24 cellular contexts compared by ENCODE assay signal in genomic region chr19:11291991-11292390, GRCh38. TPM values are rescaled to one million over a fixed set of nuclear protein-coding genes. Genes with fewer than 3 reads are reported as not detected.
DNase-seq lines count a peak whose midpoint lies in the region; ATAC-seq, FAIRE-seq and TF ChIP-seq lines count a peak whose summit lies in the region.
"Had no signal": no experiment of that assay in that cellular context is flagged by ENCODE, and none has a peak within 500 bp of the region (broad histone marks: within the 10 kb centered on the region; RNA-seq: fewer than 3 reads in every experiment).

No MANE protein-coding gene starts in this region.

- H2AFZ ChIP-seq in GM12878 (ENCODE audit: control insufficient read depth, low read depth, low read length): no peak overlapping the region; the same call in 1 of the 2 replicates

- H3K36me3 ChIP-seq in GM12878 (ENCODE audit: control insufficient read depth in 2 of 2, insufficient read depth in 2 of 2, low read length in 1 of 2): no peaks in the 10 kb centered on the region
- H3K36me3 ChIP-seq: BLaER1 had no signal

- RAD21 ChIA-PET in GM12878 (lab: Charles Lee; ENCODE audit: unreplicated experiment): interaction anchor here (0.6 to 1.7 kb wide), 4 partner anchors 89 to 190 kb away, joined by 3 to 5 read pairs (median 4); no protein-coding TSS in a partner anchor

- no peak overlapping the region for H3K9ac ChIP-seq in GM12878 (ENCODE audit: control insufficient read depth, insufficient read depth, low read length)
- H3K9ac ChIP-seq: BLaER1 had no signal

- SMC1A ChIA-PET in GM12878 (lab: Charles Lee; ENCODE audit: uncharacterized antibody, unreplicated experiment): interaction anchor here (1.4 to 4.1 kb wide), 2 partner anchors 83 to 89 kb away, joined by 3 to 40 read pairs; partner anchors contain the start of gene SWSAP1

- ATAC-seq in GM12878: peak; percentile 56
- ATAC-seq: Panc1 had no signal

- peaks cover 15% of the 10 kb centered on the region for H3K4me1 Mint-ChIP-seq in MCF 10A (ENCODE audit: insufficient read depth, unreplicated experiment)
- H3K4me1 Mint-ChIP-seq in T-helper 2 cell treated with Interferon-gamma antibody and Interleukin-4, amounts not matched to agents 5 μg/mL and 100 μg/mL, for 36 hours (ENCODE audit: low read depth): peaks cover 7% of the 10 kb centered on the region

- H3K9me3 Mint-ChIP-seq in MCF 10A (ENCODE audit: unreplicated experiment): no peaks in the 10 kb centered on the region
- H3K9me3 Mint-ChIP-seq in T-helper 2 cell treated with Interferon-gamma antibody and Interleukin-4, amounts not matched to agents 5 μg/mL and 100 μg/mL, for 36 hours: no peaks in the 10 kb centered on the region
- H3K9me3 Mint-ChIP-seq: HFFc6 had no signal

- no peak overlapping the region for H3K4me2 ChIP-seq in GM12878 (ENCODE audit: control insufficient read depth, insufficient read depth)
- H3K4me2 ChIP-seq: BLaER1 had no signal

- H4K20me1 ChIP-seq in GM12878 (ENCODE audit: control insufficient read depth, insufficient read depth): no peaks in the 10 kb centered on the region
- H4K20me1 ChIP-seq: BLaER1 had no signal

- no peak for TF ChIP-seq CTCF in GM12878 (IDR thresholded peaks at IDR 0.05 in 2 of 3, conservative IDR thresholded peaks at IDR 0.05 in 1 of 3; ENCODE audit: control insufficient read depth in 2 of 3, extremely low read depth in 1 of 3, insufficient read depth in 1 of 3, low read depth in 3 of 3, low read length in 3 of 3)
- TF ChIP-seq CTCF in MCF 10A (IDR thresholded peaks at IDR 0.05; ENCODE audit: unreplicated experiment): no peak

- in situ Hi-C loops in GM12878 (cut with MboI): loop anchor here (10.0 kb wide), 1 partner anchor 183 kb away; no protein-coding TSS in a partner anchor

- H3K27ac Mint-ChIP-seq in MCF 10A (ENCODE audit: low read depth, unreplicated experiment): no peak overlapping the region
- no peak overlapping the region for H3K27ac Mint-ChIP-seq in T-helper 2 cell treated with Interferon-gamma antibody and Interleukin-4, amounts not matched to agents 5 μg/mL and 100 μg/mL, for 36 hours
- H3K27ac Mint-ChIP-seq: HFFc6 had no signal

- intact Hi-C loops in GM12878 (cut with micrococcal nuclease; ENCODE audit: unreplicated experiment) (loop anchor here (2.0 to 5.0 kb wide), 3 partner anchors 89 to 191 kb away; partner anchors contain the start of genes ODAD3 and PRKCSH), MCF 10A (cut with micrococcal nuclease) (loop anchor here (2.0 kb wide), 2 partner anchors 53 to 89 kb away; no protein-coding TSS in a partner anchor)

- H3K79me2 ChIP-seq in GM12878 (ENCODE audit: control insufficient read depth, insufficient read depth, low read length): no peaks in the 10 kb centered on the region

- H3K4me3 Mint-ChIP-seq in MCF 10A (ENCODE audit: unreplicated experiment): no peak overlapping the region
- no peak overlapping the region for H3K4me3 Mint-ChIP-seq in T-helper 2 cell treated with Interferon-gamma antibody and Interleukin-4, amounts not matched to agents 5 μg/mL and 100 μg/mL, for 36 hours
- H3K4me3 Mint-ChIP-seq: HFFc6 had no signal

- no peaks in the 10 kb centered on the region for H3K36me3 Mint-ChIP-seq in MCF 10A (ENCODE audit: insufficient read depth, unreplicated experiment)
- no peaks in the 10 kb centered on the region for H3K36me3 Mint-ChIP-seq in T-helper 2 cell treated with Interferon-gamma antibody and Interleukin-4, amounts not matched to agents 5 μg/mL and 100 μg/mL, for 36 hours (ENCODE audit: low read depth)

- BruUV-seq in GM12878 (replicated peaks; lab: Mats Ljungman, UMichigan): no TSS peak
- no TSS peak for BruUV-seq in MCF 10A (replicated peaks; lab: Mats Ljungman, UMichigan)

- no peak for TF ChIP-seq RAD21 in GM12878 (IDR thresholded peaks at IDR 0.05; ENCODE audit: insufficient read depth, low read depth, low read length)

- H3K27me3 ChIP-seq in GM12878 (replicated peaks in 1 of 2; ENCODE audit: control insufficient read depth in 2 of 2, insufficient read depth in 2 of 2, low read length in 1 of 2): no peaks in the 10 kb centered on the region

- DNase-seq in DMS53 (lab: John Stamatoyannopoulos, UW) (peak; percentile 21), DMS53 treated with DMSO at 0.1 percent for 48 hours (lab: John Stamatoyannopoulos, UW; ENCODE audit: unreplicated experiment) (no peak), CD1c-positive myeloid dendritic cell (ENCODE audit: extremely low spot score) (peak; percentile 39), NAMALWA (ENCODE audit: low spot score) (peak; percentile 18), GM12878 (ENCODE audit: low read depth, low spot score) (no peak), SHP77 (lab: John Stamatoyannopoulos, UW) (no peak), MCF 10A (ENCODE audit: unreplicated experiment) (no peak)
- no peak for DNase-seq in T-helper 2 cell treated with Interferon-gamma antibody and Interleukin-4, amounts not matched to agents 5 μg/mL and 100 μg/mL, for 36 hours (ENCODE audit: low spot score)
- DNase-seq: ACHN, EL, GF-D8, HFFc6, KG1, NCI-H1048, NCI-H1417 treated with DMSO at 0.1 percent for 48 hours, NCI-H187, NCI-H2107, NCI-H446 treated with DMSO at 0.1 percent for 48 hours, NCI-H526 treated with DMSO at 0.1 percent for 48 hours had no signal

- 0% methylated on average over 1 of the region's 1 CpG for WGBS in GM12878 (ENCODE audit: insufficient coverage, insufficient replicate concordance, low lambda C conversion rate, missing lambda C conversion rate)

- no peak for TF ChIP-seq POLR2A in GM12878 (IDR thresholded peaks at IDR 0.05; ENCODE audit: low read depth, low read length)

- POLR2A ChIA-PET in GM12878 (lab: Charles Lee) (interaction anchor here (0.6 kb wide), 1 partner anchor 162 kb away, joined by 3 read pairs; no protein-coding TSS in a partner anchor), MCF 10A (lab: Yijun Ruan, JAX) (interaction anchor here (0.6 to 1.7 kb wide), 3 partner anchors 10 to 23 kb away, joined by 3 to 6 read pairs (median 4); no protein-coding TSS in a partner anchor)

- H3K4me1 ChIP-seq in GM12878 (ENCODE audit: control insufficient read depth, insufficient read depth, low read length): peaks cover 7% of the 10 kb centered on the region

- H3K27ac ChIP-seq in GM12878 (ENCODE audit: control insufficient read depth, insufficient read depth): no peak overlapping the region
- H3K27ac ChIP-seq: 22Rv1, BLaER1 had no signal

- no peaks in the 10 kb centered on the region for H3K27me3 Mint-ChIP-seq in MCF 10A (ENCODE audit: insufficient read depth, unreplicated experiment)
- H3K27me3 Mint-ChIP-seq in T-helper 2 cell treated with Interferon-gamma antibody and Interleukin-4, amounts not matched to agents 5 μg/mL and 100 μg/mL, for 36 hours (ENCODE audit: low read depth): peaks cover 46% of the 10 kb centered on the region

- FAIRE-seq in GM12878 (lab: Jason Lieb, UNC): no peak
- FAIRE-seq: H54 had no signal

- H3K4me3 ChIP-seq in GM12878: no peak overlapping the region
- H3K4me3 ChIP-seq: BLaER1 had no signal

- CTCF ChIA-PET in GM12878 (lab: Yijun Ruan, JAX): interaction anchor here (0.7 to 5.2 kb wide), 7 partner anchors 49 to 398 kb away, joined by 3 to 51 read pairs (median 3); partner anchors contain the start of genes EPOR and SWSAP1
- CTCF ChIA-PET in MCF 10A (lab: Yijun Ruan, JAX): interaction anchor here (0.7 to 1.2 kb wide), 3 partner anchors 162 to 335 kb away, joined by 3 to 6 read pairs (median 4); no protein-coding TSS in a partner anchor

- TF ChIP-seq EP300 in GM12878 (IDR thresholded peaks at IDR 0.05; ENCODE audit: borderline replicate concordance in 1 of 2, control insufficient read depth in 1 of 2, low read depth in 2 of 2, low read length in 2 of 2): no peak

- H3K9me3 ChIP-seq in GM12878 (replicated peaks; ENCODE audit: control insufficient read depth, insufficient read depth, low read length): no peaks in the 10 kb centered on the region
- H3K9me3 ChIP-seq: BLaER1 had no signal

RNA-seq across cellular contexts. Expression of gene TSPAN16, which starts 4.0 kb away (rescaled TPM):
- not detected in 2 replicates for total RNA-seq in GM12878 (2013; cell fraction: nucleolus; rRNA removed)
- total RNA-seq in GM12878 (2014; rRNA removed): not detected in 2 replicates
- not detected in 2 replicates for total RNA-seq in GM12878 (2014; rRNA removed; fragmentation: Illumina TruSeq; extraction: Trizol)
- total RNA-seq in GM12878 (2021): not detected in 2 replicates
- polyA plus RNA-seq in GM12878 (2011; ENCODE audit: low read depth): not detected
- polyA plus RNA-seq in GM12878 (2011; rRNA removed): not detected in 2 replicates
- polyA plus RNA-seq in GM12878 (2011; cell fraction: cytosol; rRNA removed): not detected in 2 replicates
- polyA plus RNA-seq in GM12878 (2011; cell fraction: nucleus; rRNA removed): not detected in 2 replicates
- polyA plus RNA-seq in GM12878 (2012): not detected in 2 replicates
- not detected in 2 replicates for polyA plus RNA-seq in GM12878 (2014; fragmentation: Illumina TruSeq; extraction: Trizol)
- polyA plus RNA-seq in GM12878 (2014; fragmentation: Nextera tagmentation; extraction: Ambion mirVana): not detected
- not detected in 2 replicates for polyA plus RNA-seq in GM12878 (2014; rRNA removed)
- not detected for polyA plus RNA-seq in GM12878 (2016; fragmentation: Nextera tagmentation; extraction: Ambion mirVana)
- polyA minus RNA-seq in GM12878 (2011; rRNA and poly(A)+ RNA removed): not detected in 2 replicates
- polyA minus RNA-seq in GM12878 (2011; cell fraction: cytosol; rRNA and poly(A)+ RNA removed): not detected in 2 replicates
- not detected in 2 replicates for polyA minus RNA-seq in GM12878 (2011; cell fraction: nucleus; rRNA and poly(A)+ RNA removed)
- total RNA-seq in MCF 10A (2022): not detected in 2 replicates
- total RNA-seq: HFFc6, SK-MEL-5 had no signal

RNA-seq across cellular contexts. Expression of gene DOCK6, which starts 29.7 kb away (rescaled TPM):
- total RNA-seq in GM12878 (2013; cell fraction: nucleolus; rRNA removed): 83.2 and 86.5 TPM in 2 replicates
- total RNA-seq in GM12878 (2014; rRNA removed) (5.0 TPM in 2 replicates), GM12878 (2014; rRNA removed; fragmentation: Illumina TruSeq; extraction: Trizol) (2.9 and 3.1 TPM in 2 replicates), GM12878 (2021) (23.2 and 24.8 TPM in 2 replicates), MCF 10A (2022) (49.1 and 61.7 TPM in 2 replicates)
- polyA plus RNA-seq in GM12878 (2011; ENCODE audit: low read depth): 13.6 TPM
- polyA plus RNA-seq in GM12878 (2011; rRNA removed) (3.0 and 5.8 TPM in 2 replicates), GM12878 (2014; fragmentation: Illumina TruSeq; extraction: Trizol) (0.84 and 2.8 TPM in 2 replicates), GM12878 (2014; fragmentation: Nextera tagmentation; extraction: Ambion mirVana) (1 to 10 TPM in 1 of 2 experiments, under 1 TPM in 1; 0.76 to 1.8 TPM), GM12878 (2014; rRNA removed) (9.4 and 10.4 TPM in 2 replicates), GM12878 (2016; fragmentation: Nextera tagmentation; extraction: Ambion mirVana) (1 to 10 TPM; 4.5 to 5.4 TPM)
- 7.0 and 7.5 TPM in 2 replicates for polyA plus RNA-seq in GM12878 (2011; cell fraction: cytosol; rRNA removed)
- 46.5 and 55.2 TPM in 2 replicates for polyA plus RNA-seq in GM12878 (2011; cell fraction: nucleus; rRNA removed)
- polyA plus RNA-seq in GM12878 (2012): 14.6 and 17.2 TPM in 2 replicates
- 6.1 and 11.0 TPM in 2 replicates for polyA minus RNA-seq in GM12878 (2011; rRNA and poly(A)+ RNA removed)
- polyA minus RNA-seq in GM12878 (2011; cell fraction: cytosol; rRNA and poly(A)+ RNA removed): 6.9 and 9.2 TPM in 2 replicates
- polyA minus RNA-seq in GM12878 (2011; cell fraction: nucleus; rRNA and poly(A)+ RNA removed): 9.7 and 12.2 TPM in 2 replicates

RNA-seq across cellular contexts. Expression of gene RAB3D, which starts 47.5 kb away (rescaled TPM):
- total RNA-seq in GM12878 (2013; cell fraction: nucleolus; rRNA removed): 5.8 and 5.9 TPM in 2 replicates
- total RNA-seq in GM12878 (2014; rRNA removed) (7.0 and 7.8 TPM in 2 replicates), GM12878 (2014; rRNA removed; fragmentation: Illumina TruSeq; extraction: Trizol) (6.6 and 6.8 TPM in 2 replicates), GM12878 (2021) (15.7 and 18.5 TPM in 2 replicates), MCF 10A (2022) (42.8 and 46.5 TPM in 2 replicates)
- 2.5 TPM for polyA plus RNA-seq in GM12878 (2011; ENCODE audit: low read depth)
- polyA plus RNA-seq in GM12878 (2011; rRNA removed) (5.7 and 13.0 TPM in 2 replicates), GM12878 (2014; fragmentation: Illumina TruSeq; extraction: Trizol) (4.8 and 5.1 TPM in 2 replicates), GM12878 (2014; fragmentation: Nextera tagmentation; extraction: Ambion mirVana) (1 to 10 TPM; 1.1 to 4.1 TPM), GM12878 (2014; rRNA removed) (9.1 and 13.6 TPM in 2 replicates), GM12878 (2016; fragmentation: Nextera tagmentation; extraction: Ambion mirVana) (1 to 10 TPM; 3.9 to 5.6 TPM)
- polyA plus RNA-seq in GM12878 (2011; cell fraction: cytosol; rRNA removed): 11.1 and 12.6 TPM in 2 replicates
- polyA plus RNA-seq in GM12878 (2011; cell fraction: nucleus; rRNA removed): 5.6 and 7.1 TPM in 2 replicates
- 4.2 and 4.4 TPM in 2 replicates for polyA plus RNA-seq in GM12878 (2012)
- polyA minus RNA-seq in GM12878 (2011; rRNA and poly(A)+ RNA removed): 38.1 and 52.4 TPM in 2 replicates
- polyA minus RNA-seq in GM12878 (2011; cell fraction: cytosol; rRNA and poly(A)+ RNA removed): 6.3 and 7.7 TPM in 2 replicates
- 2.5 and 3.3 TPM in 2 replicates for polyA minus RNA-seq in GM12878 (2011; cell fraction: nucleus; rRNA and poly(A)+ RNA removed)

RNA-seq across cellular contexts. Expression of gene ANGPTL8, which starts 52.6 kb away (rescaled TPM):
- total RNA-seq in GM12878 (2013; cell fraction: nucleolus; rRNA removed): not detected in 2 replicates
- total RNA-seq in GM12878 (2014; rRNA removed): not detected in 2 replicates
- not detected in 2 replicates for total RNA-seq in GM12878 (2014; rRNA removed; fragmentation: Illumina TruSeq; extraction: Trizol)
- total RNA-seq in GM12878 (2021): not detected in 2 replicates
- polyA plus RNA-seq in GM12878 (2011; ENCODE audit: low read depth): not detected
- polyA plus RNA-seq in GM12878 (2011; rRNA removed): not detected in 2 replicates
- polyA plus RNA-seq in GM12878 (2011; cell fraction: cytosol; rRNA removed): not detected in 2 replicates
- not detected in 2 replicates for polyA plus RNA-seq in GM12878 (2011; cell fraction: nucleus; rRNA removed)
- not detected in 2 replicates for polyA plus RNA-seq in GM12878 (2012)
- polyA plus RNA-seq in GM12878 (2014; fragmentation: Illumina TruSeq; extraction: Trizol): not detected in 2 replicates
- not detected for polyA plus RNA-seq in GM12878 (2014; fragmentation: Nextera tagmentation; extraction: Ambion mirVana)
- polyA plus RNA-seq in GM12878 (2014; rRNA removed): not detected in 2 replicates
- not detected for polyA plus RNA-seq in GM12878 (2016; fragmentation: Nextera tagmentation; extraction: Ambion mirVana)
- polyA minus RNA-seq in GM12878 (2011; rRNA and poly(A)+ RNA removed): not detected in 2 replicates
- polyA minus RNA-seq in GM12878 (2011; cell fraction: cytosol; rRNA and poly(A)+ RNA removed): not detected in 2 replicates
- polyA minus RNA-seq in GM12878 (2011; cell fraction: nucleus; rRNA and poly(A)+ RNA removed): not detected in 2 replicates
- not detected in 2 replicates for total RNA-seq in MCF 10A (2022)
- total RNA-seq: HFFc6, SK-MEL-5 had no signal

RNA-seq across cellular contexts. Expression of gene TMEM205, which starts 54.1 kb away (rescaled TPM):
- total RNA-seq in GM12878 (2013; cell fraction: nucleolus; rRNA removed): 48.5 and 52.3 TPM in 2 replicates
- total RNA-seq in GM12878 (2014; rRNA removed) (109 and 113 TPM in 2 replicates), GM12878 (2014; rRNA removed; fragmentation: Illumina TruSeq; extraction: Trizol) (46.8 and 54.5 TPM in 2 replicates), GM12878 (2021) (67.5 and 75.2 TPM in 2 replicates), MCF 10A (2022) (93.1 and 96.6 TPM in 2 replicates)
- 68.0 TPM for polyA plus RNA-seq in GM12878 (2011; ENCODE audit: low read depth)
- polyA plus RNA-seq in GM12878 (2011; rRNA removed) (48.2 and 86.1 TPM in 2 replicates), GM12878 (2014; fragmentation: Illumina TruSeq; extraction: Trizol) (36.3 and 90.5 TPM in 2 replicates), GM12878 (2014; fragmentation: Nextera tagmentation; extraction: Ambion mirVana) (10 to 100 TPM; 27.8 to 39.4 TPM), GM12878 (2014; rRNA removed) (118 and 120 TPM in 2 replicates), GM12878 (2016; fragmentation: Nextera tagmentation; extraction: Ambion mirVana) (100 to 1,000 TPM; 133 to 144 TPM)
- polyA plus RNA-seq in GM12878 (2011; cell fraction: cytosol; rRNA removed): 255 and 312 TPM in 2 replicates
- polyA plus RNA-seq in GM12878 (2011; cell fraction: nucleus; rRNA removed): 112 and 121 TPM in 2 replicates
- polyA plus RNA-seq in GM12878 (2012): 61.9 and 69.9 TPM in 2 replicates
- 66.4 and 93.5 TPM in 2 replicates for polyA minus RNA-seq in GM12878 (2011; rRNA and poly(A)+ RNA removed)
- 20.4 and 29.1 TPM in 2 replicates for polyA minus RNA-seq in GM12878 (2011; cell fraction: cytosol; rRNA and poly(A)+ RNA removed)
- 10.4 and 15.1 TPM in 2 replicates for polyA minus RNA-seq in GM12878 (2011; cell fraction: nucleus; rRNA and poly(A)+ RNA removed)

Comparison
In these comparisons a context has a peak if more than half of its experiments do, and no peak if none do; other contexts are left out.
1. DNase-seq: peak in DMS53 (single experiment), CD1c-positive myeloid dendritic cell (single experiment) and NAMALWA (single experiment); none in DMS53 treated with DMSO at 0.1 percent for 48 hours (single experiment), GM12878 (single experiment), SHP77 (0 of 2), MCF 10A (single experiment) and T-helper 2 cell treated with Interferon-gamma antibody and Interleukin-4, amounts not matched to agents 5 μg/mL and 100 μg/mL, for 36 hours (single experiment).